In the genomic region with DNA sequence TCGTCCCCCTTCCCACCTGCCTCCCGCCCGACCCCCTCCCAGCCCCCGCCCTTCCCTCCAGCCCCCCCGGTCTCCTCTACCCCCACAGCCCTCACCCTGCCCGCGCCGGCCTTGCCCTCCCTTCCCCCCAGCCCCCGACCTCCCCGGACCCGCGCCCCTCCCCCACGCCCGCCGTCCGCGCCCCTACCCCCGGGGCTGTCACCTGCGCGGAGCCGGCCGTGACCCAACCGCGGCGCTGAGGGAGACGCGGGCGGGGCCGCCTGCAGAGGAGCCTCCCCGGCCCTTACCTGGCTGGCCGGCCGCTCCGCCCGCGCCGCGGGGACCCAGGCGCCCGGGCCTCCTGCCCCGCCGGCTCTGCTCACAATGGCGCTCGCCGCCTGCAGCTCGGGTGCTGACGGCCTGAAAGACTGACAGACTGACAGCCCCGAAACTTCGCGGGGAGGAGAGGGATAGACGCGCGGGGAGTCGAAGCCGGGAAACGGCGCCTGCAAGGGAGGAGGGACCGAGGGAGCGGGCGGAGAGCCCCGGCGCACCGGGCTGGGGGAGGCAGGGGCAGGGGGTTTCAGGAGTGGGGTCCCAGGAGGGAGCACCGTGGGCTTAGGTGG, we compare ENCODE assay signal across 1 cellular context.
TF ChIP-seq lines count a peak whose summit lies in the region.

No MANE protein-coding gene starts in this region.

TF ChIP-seq in HEK293, 187 proteins besides CTCF, POLR2A, EP300 and RAD21 (continued from another document):
- TF ChIP-seq, protein P1, sequence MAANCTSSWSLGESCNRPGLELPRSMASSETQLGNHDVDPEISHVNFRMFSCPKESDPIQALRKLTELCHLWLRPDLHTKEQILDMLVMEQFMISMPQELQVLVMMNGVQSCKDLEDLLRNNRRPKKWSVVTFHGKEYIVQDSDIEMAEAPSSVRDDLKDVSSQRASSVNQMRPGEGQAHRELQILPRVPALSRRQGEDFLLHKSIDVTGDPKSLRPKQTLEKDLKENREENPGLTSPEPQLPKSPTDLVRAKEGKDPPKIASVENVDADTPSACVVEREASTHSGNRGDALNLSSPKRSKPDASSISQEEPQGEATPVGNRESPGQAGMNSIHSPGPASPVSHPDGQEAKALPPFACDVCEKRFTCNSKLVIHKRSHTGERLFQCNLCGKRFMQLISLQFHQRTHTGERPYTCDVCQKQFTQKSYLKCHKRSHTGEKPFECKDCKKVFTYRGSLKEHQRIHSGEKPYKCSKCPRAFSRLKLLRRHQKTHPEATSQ (tag by site-specific recombination; IDR thresholded peaks at IDR 0.05), result no peak
- no peak for TF ChIP-seq ZNF426 (tag by site-specific recombination; IDR thresholded peaks at IDR 0.05)
TF ChIP-seq in HEK293: peak in this region for 2.
